17 cellular contexts compared by ENCODE assay signal in the genomic region with DNA sequence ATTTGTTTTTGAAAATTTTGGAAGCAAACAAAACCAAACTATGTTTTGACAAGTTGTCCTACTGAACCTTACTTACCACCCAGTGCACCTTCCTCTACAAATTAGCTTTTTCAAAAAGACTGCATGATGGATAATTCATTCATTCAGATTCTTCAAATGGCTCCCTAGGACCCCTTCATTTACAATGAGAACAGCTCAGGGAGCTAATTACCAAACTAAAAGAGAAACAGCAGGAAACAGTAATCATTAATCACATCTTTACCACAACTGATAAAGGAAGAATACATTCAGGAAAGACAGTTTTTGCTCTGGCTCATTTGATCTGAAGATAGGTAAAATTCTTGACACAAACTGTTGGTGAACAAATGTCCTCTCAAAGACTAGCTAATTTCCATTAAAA.
A peak's percentile ranks its signal among the peaks of the same experiment; 100 is the strongest.
DNase-seq lines count a peak whose midpoint lies in the region; ATAC-seq and TF ChIP-seq lines count a peak whose summit lies in the region.
"Had no signal": no experiment of that assay in that cellular context is flagged by ENCODE, and none has a peak within 500 bp of the region (broad histone marks: within the 10 kb centered on the region; RNA-seq: fewer than 3 reads in every experiment).

No MANE protein-coding gene starts in this region.

- H3K4me1 Mint-ChIP-seq in GM23338 (peaks cover 23% of the 10 kb centered on the region), neural progenitor cell (no peaks in the 10 kb centered on the region)
- H3K4me1 Mint-ChIP-seq: CD14-positive monocyte had no signal

- H3K4me2 ChIP-seq in GM23338, result no peak overlapping the region
- H3K4me2 ChIP-seq in neural progenitor cell, result peak overlapping the region; percentile 37

- TF ChIP-seq CTCF in GM23338 (conservative IDR thresholded peaks at IDR 0.05; ENCODE audit: low read depth in 2 of 2) (no peak), neural progenitor cell (IDR thresholded peaks at IDR 0.05) (no peak), foreskin fibroblast (IDR thresholded peaks at IDR 0.05; ENCODE audit: low read depth, low read length) (no peak)

- H3K4me3 Mint-ChIP-seq in GM23338 (no peak overlapping the region; the same call in 2 of the 3 replicates), neural progenitor cell (no peak overlapping the region)
- H3K4me3 Mint-ChIP-seq: CD14-positive monocyte; CD8-positive, alpha-beta T cell; HFFc6 had no signal

- H3K4me3 ChIP-seq in GM23338 (no peak overlapping the region), NT2/D1 (ENCODE audit: insufficient read length, low read depth) (no peak overlapping the region), neural progenitor cell (no peak overlapping the region), foreskin fibroblast (ENCODE audit: low read depth in 1 of 2, low read length in 2 of 2) (no peak overlapping the region)
- H3K4me3 ChIP-seq: HAP-1, K562 had no signal

- H3K27ac Mint-ChIP-seq in GM23338 (no peak overlapping the region), neural progenitor cell (no peak overlapping the region)
- H3K27ac Mint-ChIP-seq: CD14-positive monocyte; CD8-positive, alpha-beta T cell; HFFc6 had no signal

- H3K9me2 ChIP-seq in GM23338 (ENCODE audit: insufficient read depth), result no peaks in the 10 kb centered on the region

- H3K36me3 ChIP-seq in GM23338 (ENCODE audit: insufficient read depth) (no peaks in the 10 kb centered on the region), NT2/D1 (ENCODE audit: insufficient read depth, insufficient read length, low read length) (no peaks in the 10 kb centered on the region), neural progenitor cell (no peaks in the 10 kb centered on the region)
- H3K36me3 ChIP-seq: HAP-1 had no signal

- DNase-seq in GM23338 (ENCODE audit: low spot score), result peak; percentile 33
- peak; percentile 15 for DNase-seq in NT2/D1 (ENCODE audit: low read depth, low spot score)
- DNase-seq in iPS DF 19.7 (ENCODE audit: low read depth, low spot score), result peak; percentile 3
- peak; percentile 56 for DNase-seq in neural progenitor cell (ENCODE audit: low spot score)
- no peak for DNase-seq in foreskin fibroblast
- no peak for DNase-seq in effector CD8-positive, alpha-beta T cell (lab: John Stamatoyannopoulos, UW)
- DNase-seq: CD8-positive, alpha-beta T cell; COR-L47; DMS153; DMS79 treated with DMSO at 0.1 percent for 48 hours; EL; HFFc6 had no signal

- no peaks in the 10 kb centered on the region for H3K27me3 ChIP-seq in GM23338 (ENCODE audit: insufficient read depth)
- no peaks in the 10 kb centered on the region for H3K27me3 ChIP-seq in NT2/D1 (ENCODE audit: insufficient read depth, insufficient read length)
- peaks cover 25% of the 10 kb centered on the region for H3K27me3 ChIP-seq in neural progenitor cell

- peaks cover 15% of the 10 kb centered on the region for H3K4me1 ChIP-seq in GM23338 (ENCODE audit: insufficient read depth)
- H3K4me1 ChIP-seq in NT2/D1 (ENCODE audit: insufficient read depth, insufficient read length), result no peaks in the 10 kb centered on the region
- H3K4me1 ChIP-seq in neural progenitor cell, result peaks cover 11% of the 10 kb centered on the region
- H3K4me1 ChIP-seq: HAP-1 had no signal

- ATAC-seq in GM23338 (peak; percentile 88), GM18873 (IDR thresholded peaks at IDR 0.05; ENCODE audit: low FRiP score, unreplicated experiment) (no peak)
- ATAC-seq: CD8-positive, alpha-beta T cell; K562 had no signal

- H2AFZ ChIP-seq in GM23338 (no peak overlapping the region), neural progenitor cell (replicated peaks) (no peak overlapping the region)

- H4K20me1 ChIP-seq in GM23338 (replicated peaks; ENCODE audit: insufficient read depth) (no peaks in the 10 kb centered on the region), neural progenitor cell (ENCODE audit: low read depth) (no peaks in the 10 kb centered on the region)

- no peak overlapping the region for H3K9ac ChIP-seq in NT2/D1 (ENCODE audit: insufficient read length, low read depth)
- H3K9ac ChIP-seq in neural progenitor cell, result no peak overlapping the region

- no peak overlapping the region for H3K27ac ChIP-seq in GM23338 (ENCODE audit: low read depth)
- H3K27ac ChIP-seq in neural progenitor cell, result no peak overlapping the region
- H3K27ac ChIP-seq: 22Rv1 had no signal

- H3K79me2 ChIP-seq in GM23338 (replicated peaks; ENCODE audit: insufficient read depth) (no peaks in the 10 kb centered on the region), neural progenitor cell (ENCODE audit: low read depth) (no peaks in the 10 kb centered on the region)

- H3K9me3 ChIP-seq in NT2/D1 (ENCODE audit: insufficient read depth, low read length) (no peaks in the 10 kb centered on the region), neural progenitor cell (ENCODE audit: low read depth) (no peaks in the 10 kb centered on the region)
- H3K9me3 ChIP-seq: HAP-1 had no signal

- H3K9me3 Mint-ChIP-seq in GM23338 (peaks cover 12% of the 10 kb centered on the region; the same call in 2 of the 3 replicates), neural progenitor cell (peaks cover 2% of the 10 kb centered on the region)

- peaks cover 5% of the 10 kb centered on the region; the same call in 1 of the 3 replicates for H3K36me3 Mint-ChIP-seq in GM23338 (ENCODE audit: low read depth)
- no peaks in the 10 kb centered on the region for H3K36me3 Mint-ChIP-seq in neural progenitor cell
- H3K36me3 Mint-ChIP-seq: CD14-positive monocyte; CD8-positive, alpha-beta T cell had no signal

- H3F3A ChIP-seq in GM23338 (replicated peaks; ENCODE audit: low read depth), result no peaks in the 10 kb centered on the region
- H3F3A ChIP-seq in neural progenitor cell (ENCODE audit: low read depth), result peaks cover 15% of the 10 kb centered on the region

- H3K27me3 Mint-ChIP-seq in GM23338 (ENCODE audit: insufficient read depth, low read depth, poor library complexity), result peaks cover 5% of the 10 kb centered on the region
- no peaks in the 10 kb centered on the region for H3K27me3 Mint-ChIP-seq in neural progenitor cell (ENCODE audit: insufficient read depth, low read depth)

TF ChIP-seq in GM23338, 12 proteins besides CTCF, POLR2A, EP300 and RAD21:
- TF ChIP-seq ZNF114 (CRISPR knock-in tag; IDR thresholded peaks at IDR 0.05) (no peak), NANOG (IDR thresholded peaks at IDR 0.05; ENCODE audit: borderline replicate concordance) (peak; percentile 94)
TF ChIP-seq in GM23338: peak in this region for 1.

Comparison
In these comparisons a context has a peak if more than half of its experiments do, and no peak if none do; other contexts are left out.
1. DNase-seq: peak in GM23338 (single experiment), NT2/D1 (single experiment), iPS DF 19.7 (single experiment) and neural progenitor cell (single experiment); none in foreskin fibroblast (0 of 2) and effector CD8-positive, alpha-beta T cell (single experiment).